ENCODE assay signal across 1 cellular context in genomic region chr14:61025239-61026223, GRCh38.
TF ChIP-seq lines count a peak whose summit lies in the region.

No MANE protein-coding gene starts in this region.

TF ChIP-seq in HepG2, 621 proteins besides CTCF, POLR2A, EP300 and RAD21 (continued from another document):
- no peak for TF ChIP-seq RAD51 (IDR thresholded peaks at IDR 0.05; ENCODE audit: borderline replicate concordance)
- no peak for TF ChIP-seq FOXJ3 (CRISPR knock-in tag; IDR thresholded peaks at IDR 0.05; ENCODE audit: borderline replicate concordance)
- TF ChIP-seq ZSCAN30 (CRISPR knock-in tag; IDR thresholded peaks at IDR 0.05): no peak
- TF ChIP-seq NR2C2 (CRISPR knock-in tag; IDR thresholded peaks at IDR 0.05; ENCODE audit: borderline replicate concordance): no peak
- TF ChIP-seq MAFF (IDR thresholded peaks at IDR 0.05; ENCODE audit: low read depth, low read length): no peak
- TF ChIP-seq SMC3 (IDR thresholded peaks at IDR 0.05; ENCODE audit: low read length): peak; percentile 91
- no peak for TF ChIP-seq SOX6 (IDR thresholded peaks at IDR 0.05)
- TF ChIP-seq SOX6 (CRISPR knock-in tag; IDR thresholded peaks at IDR 0.05): no peak
- 0 out of 2 replicates have a peak, but pooled peaks have one; percentile 8 for TF ChIP-seq GATAD2A (CRISPR knock-in tag; IDR thresholded peaks at IDR 0.05)
- TF ChIP-seq ZNF749 (CRISPR knock-in tag; IDR thresholded peaks at IDR 0.05; ENCODE audit: borderline replicate concordance): no peak
- no peak for TF ChIP-seq XBP1 (CRISPR knock-in tag; IDR thresholded peaks at IDR 0.05)
- no peak for TF ChIP-seq ZNF263 (CRISPR knock-in tag; IDR thresholded peaks at IDR 0.05)
- no peak for TF ChIP-seq POLR2AphosphoS2 (IDR thresholded peaks at IDR 0.05; ENCODE audit: low read depth, low read length)
- peak; percentile 90 for TF ChIP-seq STAG1 (CRISPR knock-in tag; IDR thresholded peaks at IDR 0.05)
- TF ChIP-seq, protein P1, sequence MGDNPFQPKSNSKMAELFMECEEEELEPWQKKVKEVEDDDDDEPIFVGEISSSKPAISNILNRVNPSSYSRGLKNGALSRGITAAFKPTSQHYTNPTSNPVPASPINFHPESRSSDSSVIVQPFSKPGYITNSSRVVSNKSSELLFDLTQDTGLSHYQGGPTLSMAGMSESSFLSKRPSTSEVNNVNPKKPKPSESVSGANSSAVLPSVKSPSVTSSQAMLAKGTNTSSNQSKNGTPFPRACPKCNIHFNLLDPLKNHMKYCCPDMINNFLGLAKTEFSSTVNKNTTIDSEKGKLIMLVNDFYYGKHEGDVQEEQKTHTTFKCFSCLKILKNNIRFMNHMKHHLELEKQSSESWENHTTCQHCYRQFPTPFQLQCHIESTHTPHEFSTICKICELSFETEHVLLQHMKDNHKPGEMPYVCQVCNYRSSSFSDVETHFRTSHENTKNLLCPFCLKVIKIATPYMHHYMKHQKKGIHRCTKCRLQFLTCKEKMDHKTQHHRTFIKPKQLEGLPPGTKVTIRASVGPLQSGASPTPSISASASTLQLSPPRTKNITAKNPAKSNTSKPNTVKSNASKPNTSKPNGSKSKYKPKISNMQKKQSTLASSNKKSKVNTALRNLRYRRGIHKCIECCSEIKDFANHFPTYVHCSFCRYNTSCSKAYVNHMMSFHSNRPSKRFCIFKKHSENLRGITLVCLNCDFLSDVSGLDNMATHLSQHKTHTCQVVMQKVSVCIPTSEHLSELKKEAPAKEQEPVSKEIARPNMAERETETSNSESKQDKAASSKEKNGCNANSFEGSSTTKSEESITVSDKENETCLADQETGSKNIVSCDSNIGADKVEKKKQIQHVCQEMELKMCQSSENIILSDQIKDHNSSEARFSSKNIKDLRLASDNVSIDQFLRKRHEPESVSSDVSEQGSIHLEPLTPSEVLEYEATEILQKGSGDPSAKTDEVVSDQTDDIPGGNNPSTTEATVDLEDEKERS (CRISPR knock-in tag; IDR thresholded peaks at IDR 0.05): no peak
- TF ChIP-seq NFATC3 (CRISPR knock-in tag; IDR thresholded peaks at IDR 0.05): no peak
- no peak for TF ChIP-seq HNF4A (CRISPR knock-in tag; IDR thresholded peaks at IDR 0.05)
- no peak for TF ChIP-seq ZFP36 (IDR thresholded peaks at IDR 0.05; ENCODE audit: borderline replicate concordance, low read depth, low read length, partially characterized antibody)
- TF ChIP-seq ZNF724P (CRISPR knock-in tag; IDR thresholded peaks at IDR 0.05; ENCODE audit: borderline replicate concordance): no peak
- TF ChIP-seq ZNF678 (CRISPR knock-in tag; IDR thresholded peaks at IDR 0.05): no peak
- no peak for TF ChIP-seq NAIF1 (CRISPR knock-in tag; IDR thresholded peaks at IDR 0.05; ENCODE audit: borderline replicate concordance)
- no peak for TF ChIP-seq KDM6A (CRISPR knock-in tag; IDR thresholded peaks at IDR 0.05; ENCODE audit: low read depth)
- TF ChIP-seq KLF6 (CRISPR knock-in tag; IDR thresholded peaks at IDR 0.05): no peak
- no peak for TF ChIP-seq SIN3B (IDR thresholded peaks at IDR 0.05; ENCODE audit: low read length)
- TF ChIP-seq ZNF382 (CRISPR knock-in tag; IDR thresholded peaks at IDR 0.05; ENCODE audit: borderline replicate concordance): no peak
- no peak for TF ChIP-seq CBX5 (CRISPR knock-in tag; IDR thresholded peaks at IDR 0.05; ENCODE audit: borderline replicate concordance)
- TF ChIP-seq, protein P2, sequence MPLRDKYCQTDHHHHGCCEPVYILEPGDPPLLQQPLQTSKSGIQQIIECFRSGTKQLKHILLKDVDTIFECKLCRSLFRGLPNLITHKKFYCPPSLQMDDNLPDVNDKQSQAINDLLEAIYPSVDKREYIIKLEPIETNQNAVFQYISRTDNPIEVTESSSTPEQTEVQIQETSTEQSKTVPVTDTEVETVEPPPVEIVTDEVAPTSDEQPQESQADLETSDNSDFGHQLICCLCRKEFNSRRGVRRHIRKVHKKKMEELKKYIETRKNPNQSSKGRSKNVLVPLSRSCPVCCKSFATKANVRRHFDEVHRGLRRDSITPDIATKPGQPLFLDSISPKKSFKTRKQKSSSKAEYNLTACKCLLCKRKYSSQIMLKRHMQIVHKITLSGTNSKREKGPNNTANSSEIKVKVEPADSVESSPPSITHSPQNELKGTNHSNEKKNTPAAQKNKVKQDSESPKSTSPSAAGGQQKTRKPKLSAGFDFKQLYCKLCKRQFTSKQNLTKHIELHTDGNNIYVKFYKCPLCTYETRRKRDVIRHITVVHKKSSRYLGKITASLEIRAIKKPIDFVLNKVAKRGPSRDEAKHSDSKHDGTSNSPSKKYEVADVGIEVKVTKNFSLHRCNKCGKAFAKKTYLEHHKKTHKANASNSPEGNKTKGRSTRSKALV (CRISPR knock-in tag; IDR thresholded peaks at IDR 0.05): no peak
- TF ChIP-seq STAT5B (CRISPR knock-in tag; IDR thresholded peaks at IDR 0.05): no peak
- TF ChIP-seq ZNF782 (CRISPR knock-in tag; IDR thresholded peaks at IDR 0.05; ENCODE audit: borderline replicate concordance): no peak
- TF ChIP-seq ETV6 (CRISPR knock-in tag; conservative IDR thresholded peaks at IDR 0.05): no peak
- TF ChIP-seq TRIM24 (CRISPR knock-in tag; IDR thresholded peaks at IDR 0.05): no peak
- no peak for TF ChIP-seq ISX (CRISPR knock-in tag; conservative IDR thresholded peaks at IDR 0.05)
- TF ChIP-seq, protein P3, sequence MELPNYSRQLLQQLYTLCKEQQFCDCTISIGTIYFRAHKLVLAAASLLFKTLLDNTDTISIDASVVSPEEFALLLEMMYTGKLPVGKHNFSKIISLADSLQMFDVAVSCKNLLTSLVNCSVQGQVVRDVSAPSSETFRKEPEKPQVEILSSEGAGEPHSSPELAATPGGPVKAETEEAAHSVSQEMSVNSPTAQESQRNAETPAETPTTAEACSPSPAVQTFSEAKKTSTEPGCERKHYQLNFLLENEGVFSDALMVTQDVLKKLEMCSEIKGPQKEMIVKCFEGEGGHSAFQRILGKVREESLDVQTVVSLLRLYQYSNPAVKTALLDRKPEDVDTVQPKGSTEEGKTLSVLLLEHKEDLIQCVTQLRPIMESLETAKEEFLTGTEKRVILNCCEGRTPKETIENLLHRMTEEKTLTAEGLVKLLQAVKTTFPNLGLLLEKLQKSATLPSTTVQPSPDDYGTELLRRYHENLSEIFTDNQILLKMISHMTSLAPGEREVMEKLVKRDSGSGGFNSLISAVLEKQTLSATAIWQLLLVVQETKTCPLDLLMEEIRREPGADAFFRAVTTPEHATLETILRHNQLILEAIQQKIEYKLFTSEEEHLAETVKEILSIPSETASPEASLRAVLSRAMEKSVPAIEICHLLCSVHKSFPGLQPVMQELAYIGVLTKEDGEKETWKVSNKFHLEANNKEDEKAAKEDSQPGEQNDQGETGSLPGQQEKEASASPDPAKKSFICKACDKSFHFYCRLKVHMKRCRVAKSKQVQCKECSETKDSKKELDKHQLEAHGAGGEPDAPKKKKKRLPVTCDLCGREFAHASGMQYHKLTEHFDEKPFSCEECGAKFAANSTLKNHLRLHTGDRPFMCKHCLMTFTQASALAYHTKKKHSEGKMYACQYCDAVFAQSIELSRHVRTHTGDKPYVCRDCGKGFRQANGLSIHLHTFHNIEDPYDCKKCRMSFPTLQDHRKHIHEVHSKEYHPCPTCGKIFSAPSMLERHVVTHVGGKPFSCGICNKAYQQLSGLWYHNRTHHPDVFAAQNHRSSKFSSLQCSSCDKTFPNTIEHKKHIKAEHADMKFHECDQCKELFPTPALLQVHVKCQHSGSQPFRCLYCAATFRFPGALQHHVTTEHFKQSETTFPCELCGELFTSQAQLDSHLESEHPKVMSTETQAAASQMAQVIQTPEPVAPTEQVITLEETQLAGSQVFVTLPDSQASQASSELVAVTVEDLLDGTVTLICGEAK (IDR thresholded peaks at IDR 0.05): no peak
- TF ChIP-seq, protein P3 (CRISPR knock-in tag; IDR thresholded peaks at IDR 0.05): no peak
